Comparison of ENCODE assay signal across 3 cellular contexts in the genomic region with DNA sequence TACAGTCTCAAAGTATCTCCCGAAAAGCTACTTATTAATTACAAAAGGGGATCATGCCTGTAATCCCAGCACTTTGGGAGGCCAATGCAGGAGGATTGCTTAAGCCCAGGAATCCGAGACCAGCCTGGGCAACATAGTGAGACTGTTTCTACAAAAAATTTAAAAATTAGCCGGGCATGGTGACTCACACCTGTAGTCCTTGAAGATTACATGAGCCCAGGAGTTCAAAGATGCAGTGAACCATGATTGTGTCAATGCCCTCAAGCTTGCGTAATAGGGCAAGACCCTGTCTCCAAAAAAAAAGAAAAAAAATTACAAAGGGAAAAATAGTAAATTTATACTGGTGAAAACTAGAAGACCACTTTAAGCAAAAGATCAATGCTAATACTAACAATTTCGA.
TF ChIP-seq lines count a peak whose summit lies in the region.

No MANE protein-coding gene starts in this region.

TF ChIP-seq in IMR-90, 13 proteins besides CTCF, POLR2A, EP300 and RAD21:
- TF ChIP-seq CEBPB (IDR thresholded peaks at IDR 0.05; ENCODE audit: low read depth, low read length) (peak; percentile 58; the same call in 1 of the 2 replicates), MXI1 (IDR thresholded peaks at IDR 0.05; ENCODE audit: borderline replicate concordance, low read depth, low read length) (no peak), BHLHE40 (IDR thresholded peaks at IDR 0.05; ENCODE audit: low read depth, low read length) (no peak), SMC3 (IDR thresholded peaks at IDR 0.05; ENCODE audit: low read depth, low read length) (no peak), MAZ (IDR thresholded peaks at IDR 0.05; ENCODE audit: borderline replicate concordance, low read depth, low read length) (no peak)
- TF ChIP-seq, protein P1, sequence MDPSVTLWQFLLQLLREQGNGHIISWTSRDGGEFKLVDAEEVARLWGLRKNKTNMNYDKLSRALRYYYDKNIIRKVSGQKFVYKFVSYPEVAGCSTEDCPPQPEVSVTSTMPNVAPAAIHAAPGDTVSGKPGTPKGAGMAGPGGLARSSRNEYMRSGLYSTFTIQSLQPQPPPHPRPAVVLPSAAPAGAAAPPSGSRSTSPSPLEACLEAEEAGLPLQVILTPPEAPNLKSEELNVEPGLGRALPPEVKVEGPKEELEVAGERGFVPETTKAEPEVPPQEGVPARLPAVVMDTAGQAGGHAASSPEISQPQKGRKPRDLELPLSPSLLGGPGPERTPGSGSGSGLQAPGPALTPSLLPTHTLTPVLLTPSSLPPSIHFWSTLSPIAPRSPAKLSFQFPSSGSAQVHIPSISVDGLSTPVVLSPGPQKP (IDR thresholded peaks at IDR 0.05; ENCODE audit: borderline replicate concordance, low read depth, low read length), result no peak

TF ChIP-seq in HEK293T, 16 proteins besides CTCF, POLR2A, EP300 and RAD21:
- no peak for TF ChIP-seq BHLHE40 (IDR thresholded peaks at IDR 0.05; ENCODE audit: borderline replicate concordance)
- no peak for TF ChIP-seq FOXM1 (IDR thresholded peaks at IDR 0.05; ENCODE audit: borderline replicate concordance)
- TF ChIP-seq L3MBTL2 (conservative IDR thresholded peaks at IDR 0.05), result no peak
- no peak for TF ChIP-seq TARDBP (IDR thresholded peaks at IDR 0.05)
- TF ChIP-seq HDGF (IDR thresholded peaks at IDR 0.05; ENCODE audit: borderline replicate concordance), result no peak
- TF ChIP-seq ARNT (IDR thresholded peaks at IDR 0.05), result no peak
- TF ChIP-seq NFRKB (IDR thresholded peaks at IDR 0.05), result no peak
- TF ChIP-seq LEF1 (IDR thresholded peaks at IDR 0.05; ENCODE audit: borderline replicate concordance), result no peak
- TF ChIP-seq CTBP1 (IDR thresholded peaks at IDR 0.05; ENCODE audit: borderline replicate concordance), result no peak
- no peak for TF ChIP-seq FOXA1 (IDR thresholded peaks at IDR 0.05)
- no peak for TF ChIP-seq SUZ12 (IDR thresholded peaks at IDR 0.05)
- no peak for TF ChIP-seq ZNF384 (IDR thresholded peaks at IDR 0.05)

TF ChIP-seq in SK-N-SH, 30 proteins besides CTCF, POLR2A, EP300 and RAD21:
- TF ChIP-seq POLR2AphosphoS5 (IDR thresholded peaks at IDR 0.05; ENCODE audit: low read depth, low read length) (no peak), YY1 (IDR thresholded peaks at IDR 0.05; ENCODE audit: low read depth) (no peak), TAF1 (IDR thresholded peaks at IDR 0.05; ENCODE audit: borderline replicate concordance, low read depth, low read length) (no peak), CHD2 (IDR thresholded peaks at IDR 0.05; ENCODE audit: low read length, partially characterized antibody) (no peak), RCOR1 (IDR thresholded peaks at IDR 0.05; ENCODE audit: low read length) (no peak), FOSL2 (IDR thresholded peaks at IDR 0.05; ENCODE audit: borderline replicate concordance, low read depth) (no peak), JUND (IDR thresholded peaks at IDR 0.05) (no peak), NFIC (IDR thresholded peaks at IDR 0.05; ENCODE audit: borderline replicate concordance) (no peak), SIN3A (IDR thresholded peaks at IDR 0.05; ENCODE audit: borderline replicate concordance, low read depth, low read length) (no peak), MEF2A (IDR thresholded peaks at IDR 0.05; ENCODE audit: borderline replicate concordance, low read depth) (no peak), TEAD4 (IDR thresholded peaks at IDR 0.05; ENCODE audit: borderline replicate concordance, insufficient read depth) (no peak), NRF1 (IDR thresholded peaks at IDR 0.05; ENCODE audit: low read depth, low read length) (no peak), FOXM1 (IDR thresholded peaks at IDR 0.05; ENCODE audit: low read depth) (no peak), GATA2 (CRISPR knock-in tag; IDR thresholded peaks at IDR 0.05) (no peak), MXI1 (IDR thresholded peaks at IDR 0.05; ENCODE audit: low read depth, low read length) (no peak)
- TF ChIP-seq, protein P2, sequence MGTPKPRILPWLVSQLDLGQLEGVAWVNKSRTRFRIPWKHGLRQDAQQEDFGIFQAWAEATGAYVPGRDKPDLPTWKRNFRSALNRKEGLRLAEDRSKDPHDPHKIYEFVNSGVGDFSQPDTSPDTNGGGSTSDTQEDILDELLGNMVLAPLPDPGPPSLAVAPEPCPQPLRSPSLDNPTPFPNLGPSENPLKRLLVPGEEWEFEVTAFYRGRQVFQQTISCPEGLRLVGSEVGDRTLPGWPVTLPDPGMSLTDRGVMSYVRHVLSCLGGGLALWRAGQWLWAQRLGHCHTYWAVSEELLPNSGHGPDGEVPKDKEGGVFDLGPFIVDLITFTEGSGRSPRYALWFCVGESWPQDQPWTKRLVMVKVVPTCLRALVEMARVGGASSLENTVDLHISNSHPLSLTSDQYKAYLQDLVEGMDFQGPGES (IDR thresholded peaks at IDR 0.05; ENCODE audit: low read depth, low read length), result no peak
- TF ChIP-seq, protein P3, sequence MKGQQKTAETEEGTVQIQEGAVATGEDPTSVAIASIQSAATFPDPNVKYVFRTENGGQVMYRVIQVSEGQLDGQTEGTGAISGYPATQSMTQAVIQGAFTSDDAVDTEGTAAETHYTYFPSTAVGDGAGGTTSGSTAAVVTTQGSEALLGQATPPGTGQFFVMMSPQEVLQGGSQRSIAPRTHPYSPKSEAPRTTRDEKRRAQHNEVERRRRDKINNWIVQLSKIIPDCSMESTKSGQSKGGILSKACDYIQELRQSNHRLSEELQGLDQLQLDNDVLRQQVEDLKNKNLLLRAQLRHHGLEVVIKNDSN (IDR thresholded peaks at IDR 0.05; ENCODE audit: borderline replicate concordance, low read depth), result no peak
